ENCODE assay signal across 1 cellular context in genomic region chr22:37107779-37108621, GRCh38.
A peak's percentile ranks its signal among the peaks of the same experiment; 100 is the strongest.
TF ChIP-seq lines count a peak whose summit lies in the region.

No MANE protein-coding gene starts in this region.

TF ChIP-seq in HepG2, 621 proteins besides CTCF, POLR2A, EP300 and RAD21 (continued from another document and continues in another):
- TF ChIP-seq FUBP1 (CRISPR knock-in tag; IDR thresholded peaks at IDR 0.05; ENCODE audit: borderline replicate concordance), result no peak
- TF ChIP-seq PHF20 (CRISPR knock-in tag; IDR thresholded peaks at IDR 0.05), result no peak
- no peak for TF ChIP-seq ASH2L (IDR thresholded peaks at IDR 0.05; ENCODE audit: insufficient read length, low read depth, low read length)
- TF ChIP-seq RNF219 (CRISPR knock-in tag; IDR thresholded peaks at IDR 0.05), result no peak
- TF ChIP-seq MATR3 (CRISPR knock-in tag; IDR thresholded peaks at IDR 0.05), result no peak
- TF ChIP-seq GTF3A (CRISPR knock-in tag; conservative IDR thresholded peaks at IDR 0.05), result no peak
- no peak for TF ChIP-seq TOPORS (CRISPR knock-in tag; IDR thresholded peaks at IDR 0.05)
- no peak for TF ChIP-seq AGO2 (optimal IDR thresholded peaks at IDR 0.05; ENCODE audit: low read depth, low read length)
- no peak for TF ChIP-seq ZNF282 (IDR thresholded peaks at IDR 0.05; ENCODE audit: partially characterized antibody)
- no peak for TF ChIP-seq CENPX (CRISPR knock-in tag; IDR thresholded peaks at IDR 0.05)
- TF ChIP-seq ZBTB10 (CRISPR knock-in tag; IDR thresholded peaks at IDR 0.05; ENCODE audit: borderline replicate concordance), result no peak
- TF ChIP-seq ISL2 (CRISPR knock-in tag; IDR thresholded peaks at IDR 0.05), result no peak
- TF ChIP-seq RELA (CRISPR knock-in tag; IDR thresholded peaks at IDR 0.05), result no peak
- no peak for TF ChIP-seq ZNF446 (CRISPR knock-in tag; IDR thresholded peaks at IDR 0.05)
- TF ChIP-seq ZNF691 (CRISPR knock-in tag; IDR thresholded peaks at IDR 0.05; ENCODE audit: borderline replicate concordance, low read depth), result peak; percentile 13; the same call in 1 of the 2 replicates
- TF ChIP-seq ZNF362 (CRISPR knock-in tag; IDR thresholded peaks at IDR 0.05; ENCODE audit: borderline replicate concordance), result no peak
- TF ChIP-seq LCORL (IDR thresholded peaks at IDR 0.05), result no peak
- peak; percentile 45; the same call in 1 of the 2 replicates for TF ChIP-seq LCORL (CRISPR knock-in tag; IDR thresholded peaks at IDR 0.05)
- peak; percentile 45; the same call in 1 of the 2 replicates for TF ChIP-seq SOX5 (CRISPR knock-in tag; IDR thresholded peaks at IDR 0.05; ENCODE audit: borderline replicate concordance)
- peak; percentile 68; the same call in 1 of the 2 replicates for TF ChIP-seq ZNF280D (CRISPR knock-in tag; IDR thresholded peaks at IDR 0.05)
- no peak; the same call in 1 of the 2 replicates for TF ChIP-seq ZNF350 (CRISPR knock-in tag; IDR thresholded peaks at IDR 0.05; ENCODE audit: borderline replicate concordance, low read depth)
- TF ChIP-seq HOXA9 (CRISPR knock-in tag; IDR thresholded peaks at IDR 0.05; ENCODE audit: borderline replicate concordance), result no peak
- TF ChIP-seq REL (CRISPR knock-in tag; conservative IDR thresholded peaks at IDR 0.05), result no peak
- no peak for TF ChIP-seq BRCA1 (CRISPR knock-in tag; IDR thresholded peaks at IDR 0.05)
- no peak for TF ChIP-seq ATF2 (CRISPR knock-in tag; IDR thresholded peaks at IDR 0.05)
- no peak for TF ChIP-seq JARID2 (CRISPR knock-in tag; IDR thresholded peaks at IDR 0.05; ENCODE audit: insufficient replicate concordance)
- TF ChIP-seq TARDBP (CRISPR knock-in tag; IDR thresholded peaks at IDR 0.05), result 0 out of 2 replicates have a peak, but pooled peaks have one; percentile 16
- TF ChIP-seq WIZ (CRISPR knock-in tag; IDR thresholded peaks at IDR 0.05), result no peak
- no peak for TF ChIP-seq JUND (CRISPR knock-in tag; IDR thresholded peaks at IDR 0.05)
- no peak for TF ChIP-seq CAMTA2 (CRISPR knock-in tag; IDR thresholded peaks at IDR 0.05; ENCODE audit: borderline replicate concordance)
- no peak; the same call in 1 of the 2 replicates for TF ChIP-seq MYC (CRISPR knock-in tag; IDR thresholded peaks at IDR 0.05; ENCODE audit: borderline replicate concordance)
- TF ChIP-seq ZNF296 (CRISPR knock-in tag; conservative IDR thresholded peaks at IDR 0.05), result no peak
- 0 out of 2 replicates have a peak, but pooled peaks have one; percentile 38 for TF ChIP-seq ZNF609 (CRISPR knock-in tag; IDR thresholded peaks at IDR 0.05; ENCODE audit: borderline replicate concordance)
- TF ChIP-seq MBNL3 (CRISPR knock-in tag; conservative IDR thresholded peaks at IDR 0.05), result no peak
- no peak for TF ChIP-seq ZFY (CRISPR knock-in tag; IDR thresholded peaks at IDR 0.05)
- no peak for TF ChIP-seq ZNF275 (CRISPR knock-in tag; IDR thresholded peaks at IDR 0.05; ENCODE audit: borderline replicate concordance)
- peak; percentile 69; the same call in 1 of the 2 replicates for TF ChIP-seq ZNF3 (CRISPR knock-in tag; IDR thresholded peaks at IDR 0.05)
- no peak for TF ChIP-seq ZNF674 (CRISPR knock-in tag; IDR thresholded peaks at IDR 0.05; ENCODE audit: low read depth)
- no peak for TF ChIP-seq ZNF570 (CRISPR knock-in tag; IDR thresholded peaks at IDR 0.05; ENCODE audit: borderline replicate concordance)
- no peak for TF ChIP-seq NONO (IDR thresholded peaks at IDR 0.05)
- TF ChIP-seq NONO (CRISPR knock-in tag; conservative IDR thresholded peaks at IDR 0.05), result peak; percentile 47; the same call in 1 of the 2 replicates
- TF ChIP-seq NKX3-1 (CRISPR knock-in tag; IDR thresholded peaks at IDR 0.05), result no peak
